ENCODE assay signal across 1 cellular context in the genomic region with DNA sequence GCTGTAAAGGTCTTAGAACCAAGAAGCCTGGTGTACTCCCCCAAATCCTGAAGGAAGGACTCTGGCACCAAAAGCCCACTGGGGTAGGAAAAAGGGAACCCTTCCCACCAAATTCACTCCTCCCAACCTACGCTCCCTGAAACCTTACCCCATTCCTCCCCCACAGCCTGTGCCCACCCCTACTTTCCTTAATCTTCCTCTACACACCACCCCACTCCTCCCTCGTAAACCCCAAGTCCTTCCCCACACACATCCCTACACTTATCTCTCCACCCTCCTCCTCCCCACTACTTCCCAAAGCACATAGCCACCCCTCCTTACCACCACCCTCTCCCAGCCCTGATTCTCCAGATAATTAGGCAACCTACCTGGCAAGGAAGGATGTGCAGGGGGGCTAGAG.
TF ChIP-seq lines count a peak whose summit lies in the region.

No MANE protein-coding gene starts in this region.

TF ChIP-seq in K562, 482 proteins besides CTCF, POLR2A, EP300 and RAD21:
- TF ChIP-seq, protein P1, sequence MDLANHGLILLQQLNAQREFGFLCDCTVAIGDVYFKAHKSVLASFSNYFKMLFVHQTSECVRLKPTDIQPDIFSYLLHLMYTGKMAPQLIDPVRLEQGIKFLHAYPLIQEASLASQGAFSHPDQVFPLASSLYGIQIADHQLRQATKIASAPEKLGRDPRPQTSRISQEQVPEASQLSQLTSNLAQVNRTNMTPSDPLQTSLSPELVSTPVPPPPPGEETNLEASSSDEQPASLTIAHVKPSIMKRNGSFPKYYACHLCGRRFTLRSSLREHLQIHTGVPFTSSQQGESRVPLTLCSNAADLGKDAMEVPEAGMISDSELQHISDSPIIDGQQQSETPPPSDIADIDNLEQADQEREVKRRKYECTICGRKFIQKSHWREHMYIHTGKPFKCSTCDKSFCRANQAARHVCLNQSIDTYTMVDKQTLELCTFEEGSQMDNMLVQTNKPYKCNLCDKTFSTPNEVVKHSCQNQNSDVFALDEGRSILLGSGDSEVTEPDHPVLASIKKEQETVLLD (IDR thresholded peaks at IDR 0.05), result 0 out of 2 replicates have a peak, but pooled peaks have one; percentile 17
- TF ChIP-seq, protein P2, sequence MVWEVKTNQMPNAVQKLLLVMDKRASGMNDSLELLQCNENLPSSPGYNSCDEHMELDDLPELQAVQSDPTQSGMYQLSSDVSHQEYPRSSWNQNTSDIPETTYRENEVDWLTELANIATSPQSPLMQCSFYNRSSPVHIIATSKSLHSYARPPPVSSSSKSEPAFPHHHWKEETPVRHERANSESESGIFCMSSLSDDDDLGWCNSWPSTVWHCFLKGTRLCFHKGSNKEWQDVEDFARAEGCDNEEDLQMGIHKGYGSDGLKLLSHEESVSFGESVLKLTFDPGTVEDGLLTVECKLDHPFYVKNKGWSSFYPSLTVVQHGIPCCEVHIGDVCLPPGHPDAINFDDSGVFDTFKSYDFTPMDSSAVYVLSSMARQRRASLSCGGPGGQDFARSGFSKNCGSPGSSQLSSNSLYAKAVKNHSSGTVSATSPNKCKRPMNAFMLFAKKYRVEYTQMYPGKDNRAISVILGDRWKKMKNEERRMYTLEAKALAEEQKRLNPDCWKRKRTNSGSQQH (CRISPR knock-in tag; IDR thresholded peaks at IDR 0.05), result 0 out of 2 replicates have a peak, but pooled peaks have one; percentile 12
- peak; percentile 51 for TF ChIP-seq EGR1 (conservative IDR thresholded peaks at IDR 0.05)
- TF ChIP-seq FOXK1 (CRISPR knock-in tag; IDR thresholded peaks at IDR 0.05; ENCODE audit: borderline replicate concordance), result no peak
- TF ChIP-seq ZNF589 (CRISPR knock-in tag; IDR thresholded peaks at IDR 0.05; ENCODE audit: low read depth), result no peak
- peak; percentile 36; the same call in 1 of the 2 replicates for TF ChIP-seq CBFA2T3 (IDR thresholded peaks at IDR 0.05)
- peak; percentile 29; the same call in 1 of the 2 replicates for TF ChIP-seq SUPT5H (IDR thresholded peaks at IDR 0.05)
TF ChIP-seq in K562: peak in this region for 5.
